ENCODE assay signal across 10 cellular contexts in the genomic region with DNA sequence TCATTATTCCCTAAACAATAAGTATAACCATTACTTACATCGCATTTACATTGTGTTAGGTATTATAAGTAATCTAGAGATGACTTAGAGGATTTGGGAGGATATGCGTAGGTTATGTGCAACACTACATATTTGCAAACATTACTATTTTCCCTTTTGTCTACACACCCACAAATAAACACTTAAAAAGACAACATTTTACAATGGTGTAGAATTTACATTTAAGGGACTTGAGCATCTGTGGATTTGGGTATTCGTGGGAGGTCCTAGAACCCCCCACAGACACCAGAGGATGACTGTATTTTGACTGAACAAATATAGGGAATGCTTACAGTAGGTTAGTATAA.
"Had no signal": no experiment of that assay in that cellular context is flagged by ENCODE, and none has a peak within 500 bp of the region (broad histone marks: within the 10 kb centered on the region; RNA-seq: fewer than 3 reads in every experiment).

No MANE protein-coding gene starts in this region.

- ATAC-seq: GM23338, HCT116 had no signal

- H3K9me3 Mint-ChIP-seq: HFFc6 had no signal

- H3K4me1 ChIP-seq: HAP-1 had no signal

- FAIRE-seq: H1, H54 had no signal

- H3K9ac ChIP-seq: GM23248 had no signal

- DNase-seq: GOT3, H7, H9, HFFc6 had no signal

- H3K4me2 ChIP-seq: GM23338 had no signal

- H3K4me3 ChIP-seq: GM23248, GM23338, HAP-1 had no signal

- H3K4me3 Mint-ChIP-seq: GM23338, H9, HFFc6 had no signal

- H3K9me3 ChIP-seq: HAP-1 had no signal

- H3K27ac ChIP-seq: GM23248 had no signal

- H3K27ac Mint-ChIP-seq: GM23338, H9, HFFc6 had no signal

- H3K36me3 ChIP-seq: HAP-1 had no signal

- H3K4me1 Mint-ChIP-seq: GM23338, H9 had no signal
